15 cellular contexts compared by ENCODE assay signal in the genomic region with DNA sequence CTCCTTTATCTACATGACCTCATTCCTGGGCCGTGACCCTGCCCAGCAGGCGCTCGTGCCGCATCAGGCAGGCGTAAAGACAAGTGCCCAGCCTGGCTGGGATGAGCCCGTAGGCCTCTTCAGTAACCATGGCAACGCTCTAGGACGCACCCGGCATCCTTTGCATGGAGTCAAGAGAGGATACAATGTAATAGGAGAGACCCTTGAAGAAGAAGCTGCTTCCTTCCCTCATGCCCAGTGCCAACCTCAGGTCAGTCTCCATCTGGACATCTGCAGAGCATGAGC. TPM values are rescaled to one million over a fixed set of nuclear protein-coding genes. Genes with fewer than 3 reads are reported as not detected.
DNase-seq lines count a peak whose midpoint lies in the region; ATAC-seq and FAIRE-seq lines count a peak whose summit lies in the region.
"Had no signal": no experiment of that assay in that cellular context is flagged by ENCODE, and none has a peak within 500 bp of the region (broad histone marks: within the 10 kb centered on the region; RNA-seq: fewer than 3 reads in every experiment).

No MANE protein-coding gene starts in this region.

- no peak for DNase-seq in activated CD4-positive, alpha-beta T cell treated with anti-CD3 and anti-CD28 coated beads, Interleukin-2, amount 10 ng/mL, durations not matched to agents 7 days and 5 days
- DNase-seq in activated CD4-positive, alpha-beta T cell treated with anti-CD3 and anti-CD28 coated beads for 1 hour: no peak
- DNase-seq in DMS79 (lab: John Stamatoyannopoulos, UW) (peak; percentile 67), NCI-H2227 (lab: John Stamatoyannopoulos, UW; ENCODE audit: unreplicated experiment) (peak; percentile 89), GM19239 (ENCODE audit: insufficient read length, low spot score) (no peak)
- DNase-seq in naive thymus-derived CD8-positive, alpha-beta T cell: no peak
- no peak for DNase-seq in activated T-cell treated with anti-CD3 and anti-CD28 coated beads, Interleukin-2, amount 50 U/mL, for 48 hours
- DNase-seq: cerebellar nuclear complex, Karpas-422, NCI-H2171, nucleus accumbens, OCI-M1 had no signal

- no peaks in the 10 kb centered on the region for H3K27me3 Mint-ChIP-seq in activated CD4-positive, alpha-beta T cell treated with anti-CD3 and anti-CD28 coated beads, Interleukin-2, amount 10 ng/mL, durations not matched to agents 7 days and 5 days
- H3K27me3 Mint-ChIP-seq in naive thymus-derived CD8-positive, alpha-beta T cell: no peaks in the 10 kb centered on the region

- FAIRE-seq in GM19239 (lab: Jason Lieb, UNC): no peak
- FAIRE-seq: endothelial cell of umbilical vein had no signal

- POLR2A ChIA-PET in activated CD4-positive, alpha-beta T cell treated with anti-CD3 and anti-CD28 coated beads, Interleukin-2, amount 10 ng/mL, durations not matched to agents 7 days and 5 days (lab: Charles Lee): no interaction called here
- POLR2A ChIA-PET in naive thymus-derived CD8-positive, alpha-beta T cell (lab: Charles Lee): interaction anchor here (1.4 to 5.7 kb wide), 2 partner anchors 26 to 50 kb away, joined by 4 to 158 read pairs; partner anchors contain the start of genes PSMA7 and TAF4

- CTCF ChIA-PET in activated CD4-positive, alpha-beta T cell treated with anti-CD3 and anti-CD28 coated beads, Interleukin-2, amount 10 ng/mL, durations not matched to agents 7 days and 5 days (lab: Charles Lee): interaction anchor here (1.2 to 1.6 kb wide), 2 partner anchors 19 to 45 kb away, joined by 3 read pairs; no protein-coding TSS in a partner anchor

- H3K9me3 Mint-ChIP-seq in activated CD4-positive, alpha-beta T cell treated with anti-CD3 and anti-CD28 coated beads, Interleukin-2, amount 10 ng/mL, durations not matched to agents 7 days and 5 days: peaks cover 18% of the 10 kb centered on the region
- H3K9me3 Mint-ChIP-seq in naive thymus-derived CD8-positive, alpha-beta T cell: peaks cover 0 to 46% (median 3%) of the 10 kb centered on the region in 9 donors

- H3K4me3 Mint-ChIP-seq in activated CD4-positive, alpha-beta T cell treated with anti-CD3 and anti-CD28 coated beads, Interleukin-2, amount 10 ng/mL, durations not matched to agents 7 days and 5 days: no peak overlapping the region
- peak overlapping the region in 9 of 10 donors; percentile 39 to 83 (median 67) for H3K4me3 Mint-ChIP-seq in naive thymus-derived CD8-positive, alpha-beta T cell
- H3K4me3 Mint-ChIP-seq: memory B cell had no signal

- H3K27ac Mint-ChIP-seq in activated CD4-positive, alpha-beta T cell treated with anti-CD3 and anti-CD28 coated beads, Interleukin-2, amount 10 ng/mL, durations not matched to agents 7 days and 5 days: peak overlapping the region; percentile 77
- peak overlapping the region; percentile 29 to 98 (median 94) for H3K27ac Mint-ChIP-seq in naive thymus-derived CD8-positive, alpha-beta T cell
- H3K27ac Mint-ChIP-seq: memory B cell had no signal

- H3K36me3 Mint-ChIP-seq in activated CD4-positive, alpha-beta T cell treated with anti-CD3 and anti-CD28 coated beads, Interleukin-2, amount 10 ng/mL, durations not matched to agents 7 days and 5 days (ENCODE audit: low read depth): peaks cover 3% of the 10 kb centered on the region
- H3K36me3 Mint-ChIP-seq in naive thymus-derived CD8-positive, alpha-beta T cell: peaks cover 0 to 10% (median 0%) of the 10 kb centered on the region in 3 donors

- H3K4me1 Mint-ChIP-seq in activated CD4-positive, alpha-beta T cell treated with anti-CD3 and anti-CD28 coated beads, Interleukin-2, amount 10 ng/mL, durations not matched to agents 7 days and 5 days: peaks cover 36% of the 10 kb centered on the region
- H3K4me1 Mint-ChIP-seq in naive thymus-derived CD8-positive, alpha-beta T cell: peaks cover 20 to 44% (median 38%) of the 10 kb centered on the region in 4 donors

- ATAC-seq in naive thymus-derived CD8-positive, alpha-beta T cell: no peak
- ATAC-seq in HG03196 (IDR thresholded peaks at IDR 0.05; ENCODE audit: unreplicated experiment): no peak

RNA-seq across cellular contexts. Expression of gene LSM14B, which starts 5.0 kb away (rescaled TPM):
- 10 to 100 TPM; 42.6 to 47.1 TPM for total RNA-seq in activated CD4-positive, alpha-beta T cell treated with anti-CD3 and anti-CD28 coated beads, Interleukin-2, amount 10 ng/mL, durations not matched to agents 7 days and 5 days
- 10 to 100 TPM; 53.5 to 55.8 TPM for total RNA-seq in naive thymus-derived CD8-positive, alpha-beta T cell
- polyA plus RNA-seq in naive thymus-derived CD8-positive, alpha-beta T cell: 1 to 10 TPM; 1.5 to 2.4 (median 2.4) TPM

RNA-seq across cellular contexts. Expression of gene PSMA7, which starts 25.9 kb away (rescaled TPM):
- total RNA-seq in activated CD4-positive, alpha-beta T cell treated with anti-CD3 and anti-CD28 coated beads, Interleukin-2, amount 10 ng/mL, durations not matched to agents 7 days and 5 days: 100 to 1,000 TPM; 250 to 306 TPM
- 100 to 1,000 TPM; 178 to 185 TPM for total RNA-seq in naive thymus-derived CD8-positive, alpha-beta T cell
- polyA plus RNA-seq in naive thymus-derived CD8-positive, alpha-beta T cell: 100 to 1,000 TPM; 362 to 473 (median 419) TPM

RNA-seq across cellular contexts. Expression of gene SS18L1, which starts 26.3 kb away (rescaled TPM):
- total RNA-seq in activated CD4-positive, alpha-beta T cell treated with anti-CD3 and anti-CD28 coated beads, Interleukin-2, amount 10 ng/mL, durations not matched to agents 7 days and 5 days: 10 to 100 TPM; 17.3 to 19.7 TPM
- total RNA-seq in naive thymus-derived CD8-positive, alpha-beta T cell: 10 to 100 TPM; 23.0 to 23.6 TPM
- polyA plus RNA-seq in naive thymus-derived CD8-positive, alpha-beta T cell: under 1 TPM; 0.39 to 0.58 (median 0.50) TPM

RNA-seq across cellular contexts. Expression of gene TAF4, which starts 51.6 kb away (rescaled TPM):
- total RNA-seq in activated CD4-positive, alpha-beta T cell treated with anti-CD3 and anti-CD28 coated beads, Interleukin-2, amount 10 ng/mL, durations not matched to agents 7 days and 5 days: 10 to 100 TPM; 24.2 to 32.0 TPM
- 10 to 100 TPM; 39.0 to 41.5 TPM for total RNA-seq in naive thymus-derived CD8-positive, alpha-beta T cell
- polyA plus RNA-seq in naive thymus-derived CD8-positive, alpha-beta T cell: 1 to 10 TPM in 2 of 3 donors, under 1 TPM in 1; 0.31 to 1.6 (median 1.4) TPM

Comparison
In these comparisons a context has a peak if more than half of its experiments do, and no peak if none do; other contexts are left out.
1. DNase-seq: peak in DMS79 (single experiment) and NCI-H2227 (single experiment); none in activated CD4-positive, alpha-beta T cell treated with anti-CD3 and anti-CD28 coated beads, Interleukin-2, amount 10 ng/mL, durations not matched to agents 7 days and 5 days (single experiment), activated CD4-positive, alpha-beta T cell treated with anti-CD3 and anti-CD28 coated beads for 1 hour (single experiment), naive thymus-derived CD8-positive, alpha-beta T cell (0 of 10), activated T-cell treated with anti-CD3 and anti-CD28 coated beads, Interleukin-2, amount 50 U/mL, for 48 hours (0 of 2) and GM19239 (single experiment).